Comparison of ENCODE assay signal across 25 cellular contexts in the genomic region with DNA sequence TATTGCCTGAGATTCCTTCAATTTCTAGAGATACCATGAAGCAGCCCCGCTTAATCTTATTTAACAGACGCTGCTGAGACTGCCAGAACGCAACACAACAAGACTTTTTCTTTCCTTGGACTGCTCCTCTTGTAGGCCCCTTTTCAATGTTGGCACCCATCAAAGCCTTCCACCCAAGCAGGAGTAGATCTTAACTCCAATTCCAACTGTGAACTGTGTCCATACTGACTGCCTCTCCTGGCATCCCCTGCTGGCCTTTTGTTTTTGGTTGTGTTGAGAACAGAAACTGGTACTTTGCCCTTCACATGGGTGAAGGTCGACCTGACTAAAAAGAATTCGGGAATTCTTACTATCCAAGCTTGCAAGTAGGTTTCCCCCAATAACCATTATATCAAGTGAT. TPM values are rescaled to one million over a fixed set of nuclear protein-coding genes. Genes with fewer than 3 reads are reported as not detected.
DNase-seq lines count a peak whose midpoint lies in the region; ATAC-seq, FAIRE-seq and TF ChIP-seq lines count a peak whose summit lies in the region.
"Had no signal": no experiment of that assay in that cellular context is flagged by ENCODE, and none has a peak within 500 bp of the region (broad histone marks: within the 10 kb centered on the region; RNA-seq: fewer than 3 reads in every experiment).

No MANE protein-coding gene starts in this region.

- H3K27me3 ChIP-seq in HepG2 (ENCODE audit: control insufficient read depth in 1 of 2, insufficient read depth in 2 of 2, low read length in 2 of 2) (no peaks in the 10 kb centered on the region), right lobe of liver (no peaks in the 10 kb centered on the region)
- H3K27me3 ChIP-seq: BLaER1 treated with 17β-estradiol and CSF1 and Interleukin-3, amounts not matched to agents 10 nM and 100 nM had no signal

- H3K36me3 Mint-ChIP-seq in glutamatergic neuron (ENCODE audit: unreplicated experiment) = no peaks in the 10 kb centered on the region
- H3K36me3 Mint-ChIP-seq in nephron (ENCODE audit: low read depth) = no peaks in the 10 kb centered on the region
- no peaks in the 10 kb centered on the region for H3K36me3 Mint-ChIP-seq in activated CD4-positive, alpha-beta T cell treated with anti-CD3 and anti-CD28 coated beads, Interleukin-2, amount 10 ng/mL, durations not matched to agents 7 days and 5 days (ENCODE audit: low read depth)
- H3K36me3 Mint-ChIP-seq: CD4-positive, alpha-beta memory T cell had no signal

- H3K79me2 ChIP-seq in HepG2 (ENCODE audit: insufficient read depth, low read length) = peaks cover 98% of the 10 kb centered on the region

- POLR2A ChIA-PET in HepG2 (lab: Yijun Ruan, JAX) = no interaction called here
- POLR2A ChIA-PET in activated CD4-positive, alpha-beta T cell treated with anti-CD3 and anti-CD28 coated beads, Interleukin-2, amount 10 ng/mL, durations not matched to agents 7 days and 5 days (lab: Charles Lee) = no interaction called here

- in situ Hi-C loops in HepG2 (cut with HindIII; ENCODE audit: extremely low pct_ligation_motif_present, low pct_unique_long_range_greater_than_20kb) = no loop called here

- CTCF ChIA-PET in HepG2 (lab: Yijun Ruan, JAX; ENCODE audit: low intra/inter-chr PET ratio, low total read pairs) = no interaction called here
- CTCF ChIA-PET in activated CD4-positive, alpha-beta T cell treated with anti-CD3 and anti-CD28 coated beads, Interleukin-2, amount 10 ng/mL, durations not matched to agents 7 days and 5 days (lab: Charles Lee) = interaction anchor here (0.6 kb wide), 1 partner anchor 473 kb away, joined by 4 read pairs; no protein-coding TSS in a partner anchor

- peak overlapping the region; percentile 22 for H3K27ac Mint-ChIP-seq in glutamatergic neuron (ENCODE audit: unreplicated experiment)
- H3K27ac Mint-ChIP-seq in nephron = peak overlapping the region; percentile 75 to 86 (median 84)
- no peak overlapping the region for H3K27ac Mint-ChIP-seq in activated CD4-positive, alpha-beta T cell treated with anti-CD3 and anti-CD28 coated beads, Interleukin-2, amount 10 ng/mL, durations not matched to agents 7 days and 5 days
- H3K27ac Mint-ChIP-seq: CD4-positive, alpha-beta memory T cell had no signal

- TSS peak; percentile 23 for BruUV-seq in HepG2 (replicated peaks; lab: Mats Ljungman, UMichigan)

- no peak overlapping the region for H3K9ac ChIP-seq in HepG2 (ENCODE audit: insufficient read depth, low read depth, low read length)
- H3K9ac ChIP-seq: BLaER1 treated with 17β-estradiol and CSF1 and Interleukin-3, amounts not matched to agents 10 nM and 100 nM; GM23248 had no signal

- H2AFZ ChIP-seq in HepG2 (ENCODE audit: low read length) = no peak overlapping the region
- H2AFZ ChIP-seq: GM23248, PC-9 had no signal

- no peak for DNase-seq in HepG2 (ENCODE audit: low spot score)
- DNase-seq in right lobe of liver = no peak
- DNase-seq in glutamatergic neuron = no peak
- DNase-seq in sciatic nerve (ENCODE audit: low spot score) = no peak
- DNase-seq in T-helper 1 cell = no peak
- DNase-seq in activated CD4-positive, alpha-beta T cell treated with anti-CD3 and anti-CD28 coated beads, Interleukin-2, amount 10 ng/mL, durations not matched to agents 7 days and 5 days = no peak
- DNase-seq: 8988T; CD4-positive, alpha-beta memory T cell; DND-41; GM23248; NCI-H1105; NCI-H146; NCI-H2029 treated with DMSO at 0.1 percent for 48 hours; NCI-H226; NCI-H510A treated with DMSO at 0.1 percent for 48 hours; NCI-H748 treated with DMSO at 0.1 percent for 48 hours; PC-9; RPMI8226; SHP77 had no signal

- H3K4me3 Mint-ChIP-seq in glutamatergic neuron (ENCODE audit: unreplicated experiment) = peak overlapping the region; percentile 12
- H3K4me3 Mint-ChIP-seq in nephron = no peak overlapping the region
- H3K4me3 Mint-ChIP-seq in activated CD4-positive, alpha-beta T cell treated with anti-CD3 and anti-CD28 coated beads, Interleukin-2, amount 10 ng/mL, durations not matched to agents 7 days and 5 days = no peak overlapping the region
- H3K4me3 Mint-ChIP-seq: CD4-positive, alpha-beta memory T cell had no signal

- intact Hi-C loops in HepG2 (cut with micrococcal nuclease; ENCODE audit: unreplicated experiment) = no loop called here
- intact Hi-C loops in right lobe of liver (cut with DNase I) = no loop called here
- intact Hi-C loops in sciatic nerve (cut with DNase I) = no loop called here

- no peak for TF ChIP-seq RAD21 in HepG2 (CRISPR knock-in tag; IDR thresholded peaks at IDR 0.05)

- H3K27me3 Mint-ChIP-seq in glutamatergic neuron (ENCODE audit: unreplicated experiment) (peaks cover 22% of the 10 kb centered on the region), nephron (ENCODE audit: low read depth) (peaks cover 44% of the 10 kb centered on the region)
- peaks cover 8% of the 10 kb centered on the region for H3K27me3 Mint-ChIP-seq in activated CD4-positive, alpha-beta T cell treated with anti-CD3 and anti-CD28 coated beads, Interleukin-2, amount 10 ng/mL, durations not matched to agents 7 days and 5 days

- H3K9me3 ChIP-seq in HepG2 (ENCODE audit: low read length) (no peaks in the 10 kb centered on the region), right lobe of liver (no peaks in the 10 kb centered on the region)
- H3K9me3 ChIP-seq: BLaER1 treated with 17β-estradiol and CSF1 and Interleukin-3, amounts not matched to agents 10 nM and 100 nM had no signal

- peak; percentile 39 for FAIRE-seq in HepG2 (lab: Jason Lieb, UNC)
- FAIRE-seq: GM12878, K562 had no signal

- H3K4me1 Mint-ChIP-seq in glutamatergic neuron (ENCODE audit: low read depth, unreplicated experiment) (peaks cover 82% of the 10 kb centered on the region), nephron (peaks cover 61% of the 10 kb centered on the region)
- no peaks in the 10 kb centered on the region for H3K4me1 Mint-ChIP-seq in activated CD4-positive, alpha-beta T cell treated with anti-CD3 and anti-CD28 coated beads, Interleukin-2, amount 10 ng/mL, durations not matched to agents 7 days and 5 days
- H3K4me1 Mint-ChIP-seq: CD4-positive, alpha-beta memory T cell had no signal

- no peak overlapping the region for H3K27ac ChIP-seq in HepG2 (ENCODE audit: extremely low read length, insufficient read depth, low read length)
- H3K27ac ChIP-seq in right lobe of liver = no peak overlapping the region
- H3K27ac ChIP-seq: BLaER1 treated with 17β-estradiol and CSF1 and Interleukin-3, amounts not matched to agents 10 nM and 100 nM; GM23248; PC-9 had no signal

- TF ChIP-seq CTCF in HepG2 (CRISPR knock-in tag; IDR thresholded peaks at IDR 0.05) (no peak), right lobe of liver (IDR thresholded peaks at IDR 0.05) (no peak), glutamatergic neuron (IDR thresholded peaks at IDR 0.05; ENCODE audit: partially characterized antibody, unreplicated experiment) (no peak), nephron (IDR thresholded peaks at IDR 0.05; ENCODE audit: unreplicated experiment in 3 of 3) (no peak)

- TF ChIP-seq POLR2A in HepG2 (IDR thresholded peaks at IDR 0.05; ENCODE audit: insufficient read depth in 1 of 2, low read depth in 2 of 2, low read length in 2 of 2) (no peak), right lobe of liver (IDR thresholded peaks at IDR 0.05) (no peak)

- ATAC-seq in HepG2 = no peak
- no peak for ATAC-seq in right lobe of liver
- no peak for ATAC-seq in sciatic nerve
- no peak for ATAC-seq in HG02852 (IDR thresholded peaks at IDR 0.05; ENCODE audit: unreplicated experiment)
- ATAC-seq: GM12878, HCT116, K562 had no signal

- H3K9me3 Mint-ChIP-seq in glutamatergic neuron (ENCODE audit: unreplicated experiment) = peaks cover 20% of the 10 kb centered on the region
- no peaks in the 10 kb centered on the region for H3K9me3 Mint-ChIP-seq in nephron
- no peaks in the 10 kb centered on the region for H3K9me3 Mint-ChIP-seq in activated CD4-positive, alpha-beta T cell treated with anti-CD3 and anti-CD28 coated beads, Interleukin-2, amount 10 ng/mL, durations not matched to agents 7 days and 5 days
- H3K9me3 Mint-ChIP-seq: CD4-positive, alpha-beta memory T cell had no signal

- 69% methylated on average over 5 of the region's 5 CpGs for WGBS in HepG2 (ENCODE audit: low lambda C conversion rate)
- WGBS in right lobe of liver (ENCODE audit: insufficient coverage, low coverage, low lambda C conversion rate, missing lambda C conversion rate) = 74% methylated on average over 5 of the region's 5 CpGs

- H3K36me3 ChIP-seq in HepG2 (replicated peaks in 1 of 2; ENCODE audit: control insufficient read depth in 1 of 2, insufficient read depth in 2 of 2, low read length in 2 of 2) = peaks cover 13 to 19% of the 10 kb centered on the region in 2 experiments
- no peaks in the 10 kb centered on the region for H3K36me3 ChIP-seq in right lobe of liver
- H3K36me3 ChIP-seq: BLaER1 treated with 17β-estradiol and CSF1 and Interleukin-3, amounts not matched to agents 10 nM and 100 nM had no signal

- H3K4me3 ChIP-seq in HepG2 (replicated peaks in 1 of 3; ENCODE audit: insufficient read depth in 1 of 3, low read depth in 2 of 3, low read length in 3 of 3) = no peak overlapping the region
- no peak overlapping the region for H3K4me3 ChIP-seq in right lobe of liver
- H3K4me3 ChIP-seq: BLaER1 treated with 17β-estradiol and CSF1 and Interleukin-3, amounts not matched to agents 10 nM and 100 nM; GM12878; GM23248; K562; PC-9 had no signal

- TF ChIP-seq EP300 in HepG2 (IDR thresholded peaks at IDR 0.05; ENCODE audit: low read depth in 2 of 2, low read length in 2 of 2) (no peak), HepG2 (CRISPR knock-in tag; IDR thresholded peaks at IDR 0.05; ENCODE audit: borderline replicate concordance) (no peak)

- H4K20me1 ChIP-seq in HepG2 (ENCODE audit: insufficient read depth, low read length) = peaks cover 98% of the 10 kb centered on the region
- H4K20me1 ChIP-seq: BLaER1 treated with 17β-estradiol and CSF1 and Interleukin-3, amounts not matched to agents 10 nM and 100 nM had no signal

- peaks cover 98% of the 10 kb centered on the region for H3K4me1 ChIP-seq in HepG2 (ENCODE audit: insufficient read depth, low read length)
- H3K4me1 ChIP-seq in right lobe of liver = no peaks in the 10 kb centered on the region

- no peak overlapping the region; the same call in 1 of the 2 replicates for H3K4me2 ChIP-seq in HepG2 (ENCODE audit: low read depth, low read length)
- H3K4me2 ChIP-seq: BLaER1 treated with 17β-estradiol and CSF1 and Interleukin-3, amounts not matched to agents 10 nM and 100 nM; PC-9 had no signal

RNA-seq across cellular contexts. Expression of a gene that starts 50.2 kb away (rescaled TPM):
- total RNA-seq in HepG2 (2016; rRNA removed; fragmentation: Illumina TruSeq; extraction: Trizol) (76.9 and 111 TPM in 2 replicates), right lobe of liver (not detected), glutamatergic neuron (ENCODE audit: unreplicated experiment) (117 TPM), sciatic nerve (0.40 TPM)
- total RNA-seq in HepG2 (2016; cell fraction: cytosol; rRNA removed; fragmentation: Illumina TruSeq; extraction: Trizol; ENCODE audit: low read depth) = 5.5 and 6.3 TPM in 2 replicates
- 75.8 and 102 TPM in 2 replicates for total RNA-seq in HepG2 (2016; cell fraction: insoluble cytoplasmic fraction; rRNA removed; fragmentation: Illumina TruSeq; extraction: Trizol)
- total RNA-seq in HepG2 (2016; cell fraction: membrane; rRNA removed; fragmentation: Illumina TruSeq; extraction: Trizol) = 29.5 and 33.3 TPM in 2 replicates
- 91.5 and 98.1 TPM in 2 replicates for total RNA-seq in HepG2 (2016; cell fraction: nucleus; rRNA removed; fragmentation: Illumina TruSeq; extraction: Trizol)
- 21.1 and 21.7 TPM in 2 replicates for polyA plus RNA-seq in HepG2 (2011; rRNA removed)
- polyA plus RNA-seq in HepG2 (2011; cell fraction: cytosol; rRNA removed) = 16.3 and 17.3 TPM in 2 replicates
- 25.8 and 29.4 TPM in 2 replicates for polyA plus RNA-seq in HepG2 (2011; cell fraction: nucleus; rRNA removed)
- 24.9 and 35.6 TPM in 2 replicates for polyA plus RNA-seq in HepG2 (2012)
- polyA plus RNA-seq in HepG2 (2016; cell fraction: cytosol; fragmentation: Illumina TruSeq; extraction: Trizol; ENCODE audit: low read depth) = 1.8 and 1.9 TPM in 2 replicates
- polyA plus RNA-seq in HepG2 (2016; cell fraction: insoluble cytoplasmic fraction; fragmentation: Illumina TruSeq; extraction: Trizol; ENCODE audit: low read depth) = 67.3 and 72.5 TPM in 2 replicates
- 7.2 and 8.7 TPM in 2 replicates for polyA plus RNA-seq in HepG2 (2016; cell fraction: membrane; fragmentation: Illumina TruSeq; extraction: Trizol; ENCODE audit: low read depth)
- 86.2 and 92.8 TPM in 2 replicates for polyA plus RNA-seq in HepG2 (2016; cell fraction: nucleus; fragmentation: Illumina TruSeq; extraction: Trizol; ENCODE audit: insufficient read depth, low read depth)
- polyA minus RNA-seq in HepG2 (2011; rRNA and poly(A)+ RNA removed; ENCODE audit: low replicate concordance) = 0.07 and 138 TPM in 2 replicates
- polyA minus RNA-seq in HepG2 (2011; cell fraction: cytosol; rRNA and poly(A)+ RNA removed) = 80.8 and 84.9 TPM in 2 replicates
- polyA minus RNA-seq in HepG2 (2011; cell fraction: nucleus; rRNA and poly(A)+ RNA removed) = 96.2 and 97.6 TPM in 2 replicates
- not detected for total RNA-seq in activated CD4-positive, alpha-beta T cell treated with anti-CD3 and anti-CD28 coated beads, Interleukin-2, amount 10 ng/mL, durations not matched to agents 7 days and 5 days
- total RNA-seq: CD4-positive, alpha-beta memory T cell; PC-9 had no signal
- polyA plus RNA-seq: CD4-positive, alpha-beta memory T cell had no signal
